28 cellular contexts compared by ENCODE assay signal in the genomic region with DNA sequence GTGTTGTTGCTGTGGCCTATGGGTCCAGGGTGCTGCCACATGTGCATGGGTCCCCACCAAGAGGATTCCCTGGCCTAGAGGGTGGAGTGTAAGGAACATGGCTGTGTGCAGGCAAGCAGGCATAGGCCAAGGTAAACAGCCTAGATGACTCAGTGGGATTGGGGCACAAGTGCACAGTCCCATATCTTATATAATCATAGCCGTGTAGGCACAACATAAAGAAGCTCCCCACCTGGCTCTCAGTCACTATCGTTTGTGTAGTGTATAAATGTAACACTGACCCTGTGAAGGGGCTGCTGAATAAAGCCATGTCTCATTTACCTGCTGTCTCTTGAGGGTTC. TPM values are rescaled to one million over a fixed set of nuclear protein-coding genes. Genes with fewer than 3 reads are reported as not detected.
"Had no signal": no experiment of that assay in that cellular context is flagged by ENCODE, and none has a peak within 500 bp of the region (broad histone marks: within the 10 kb centered on the region; RNA-seq: fewer than 3 reads in every experiment).

No MANE protein-coding gene starts in this region.

- H3K27ac Mint-ChIP-seq: endodermal cell; nephron; stimulated activated naive B cell treated with anti-CD40 and anti-IgM and Interleukin-4, amounts not matched to agents 10 μg/mL and 1 μg/mL and 100 μg/mL, for 72 hours; stimulated activated naive CD8-positive, alpha-beta T cell treated with anti-CD3 and anti-CD28 coated beads, Interleukin-15, amount 100 ng/mL, for 72 hours had no signal

- H3K4me3 Mint-ChIP-seq: endodermal cell; nephron; stimulated activated naive B cell treated with anti-CD40 and anti-IgM and Interleukin-4, amounts not matched to agents 10 μg/mL and 1 μg/mL and 100 μg/mL, for 72 hours; stimulated activated naive CD8-positive, alpha-beta T cell treated with anti-CD3 and anti-CD28 coated beads, Interleukin-15, amount 100 ng/mL, for 72 hours had no signal

- H3K27ac ChIP-seq: coronary artery, neutrophil, psoas muscle, thoracic aorta, transverse colon had no signal

- H3K4me3 ChIP-seq: coronary artery, lung, psoas muscle, thoracic aorta, transverse colon had no signal

- H3K9me3 ChIP-seq: neutrophil, psoas muscle, thoracic aorta, transverse colon had no signal

- DNase-seq: effector CD4-positive, alpha-beta T cell; foreskin melanocyte; left ventricle myocardium superior; mesenchymal stem cell; midbrain; naive B cell; psoas muscle; stimulated activated CD4-positive, alpha-beta T cell treated with anti-CD3 and anti-CD28 coated beads, Interleukin-2, amount 100 ng/mL, for 24 hours; stimulated activated CD4-positive, alpha-beta T cell treated with anti-CD3 and anti-CD28 coated beads, Interleukin-4, amount 100 ng/mL, for 4 hours; stimulated activated naive B cell treated with anti-CD40 and anti-IgM and Interleukin-4, amounts not matched to agents 10 μg/mL and 1 μg/mL and 100 μg/mL, for 72 hours; stimulated activated naive CD8-positive, alpha-beta T cell treated with anti-CD3 and anti-CD28 coated beads, Interleukin-15, amount 100 ng/mL, for 72 hours had no signal

- H3K36me3 Mint-ChIP-seq: naive B cell; stimulated activated naive B cell treated with anti-CD40 and anti-IgM and Interleukin-4, amounts not matched to agents 10 μg/mL and 1 μg/mL and 100 μg/mL, for 72 hours had no signal

- H3K9me3 Mint-ChIP-seq: endodermal cell; naive B cell; nephron; stimulated activated naive B cell treated with anti-CD40 and anti-IgM and Interleukin-4, amounts not matched to agents 10 μg/mL and 1 μg/mL and 100 μg/mL, for 72 hours; stimulated activated naive CD8-positive, alpha-beta T cell treated with anti-CD3 and anti-CD28 coated beads, Interleukin-15, amount 100 ng/mL, for 72 hours had no signal

- H3K36me3 ChIP-seq: neutrophil, thoracic aorta, transverse colon had no signal

- ATAC-seq: left ventricle myocardium superior; psoas muscle; sciatic nerve; stimulated activated naive B cell treated with anti-CD40 and anti-IgM and Interleukin-4, amounts not matched to agents 10 μg/mL and 1 μg/mL and 100 μg/mL, for 72 hours had no signal

- H3K27me3 ChIP-seq: transverse colon had no signal

- H3K4me1 Mint-ChIP-seq: endodermal cell, nephron had no signal

- H3K27me3 Mint-ChIP-seq: naive B cell; stimulated activated naive B cell treated with anti-CD40 and anti-IgM and Interleukin-4, amounts not matched to agents 10 μg/mL and 1 μg/mL and 100 μg/mL, for 72 hours; stimulated activated naive CD8-positive, alpha-beta T cell treated with anti-CD3 and anti-CD28 coated beads, Interleukin-15, amount 100 ng/mL, for 72 hours had no signal

RNA-seq across cellular contexts. Expression of gene RNASE12, which starts 15.7 kb away (rescaled TPM):
- total RNA-seq: dermis microvascular lymphatic vessel endothelial cell, endodermal cell, endothelial cell of umbilical vein, kidney epithelial cell, left colon, left ventricle myocardium superior, lung, osteoblast, psoas muscle, sciatic nerve, skeletal muscle tissue, subcutaneous adipose tissue, thoracic aorta, transverse colon, ureter had no signal
- polyA plus RNA-seq: endothelial cell of umbilical vein, esophagus, lung, psoas muscle had no signal

RNA-seq across cellular contexts. Expression of gene RNASE11, which starts 19.1 kb away (rescaled TPM):
- total RNA-seq: dermis microvascular lymphatic vessel endothelial cell, endodermal cell, endothelial cell of umbilical vein, kidney epithelial cell, left colon, left ventricle myocardium superior, lung, osteoblast, psoas muscle, sciatic nerve, skeletal muscle tissue, subcutaneous adipose tissue, thoracic aorta, transverse colon, ureter had no signal
- polyA plus RNA-seq: endothelial cell of umbilical vein, esophagus, lung, psoas muscle had no signal

RNA-seq across cellular contexts. Expression of gene OR6S1, which starts 34.6 kb away (rescaled TPM):
- total RNA-seq: dermis microvascular lymphatic vessel endothelial cell, endodermal cell, endothelial cell of umbilical vein, kidney epithelial cell, left colon, left ventricle myocardium superior, lung, osteoblast, psoas muscle, sciatic nerve, skeletal muscle tissue, subcutaneous adipose tissue, thoracic aorta, transverse colon, ureter had no signal
- polyA plus RNA-seq: endothelial cell of umbilical vein, esophagus, lung, psoas muscle had no signal

RNA-seq across cellular contexts. Expression of gene RNASE9, which starts 46.0 kb away (rescaled TPM):
- total RNA-seq: dermis microvascular lymphatic vessel endothelial cell, endodermal cell, endothelial cell of umbilical vein, kidney epithelial cell, left colon, left ventricle myocardium superior, lung, osteoblast, psoas muscle, sciatic nerve, skeletal muscle tissue, subcutaneous adipose tissue, thoracic aorta, transverse colon, ureter had no signal
- polyA plus RNA-seq: endothelial cell of umbilical vein, esophagus, lung, psoas muscle had no signal
